ENCODE assay signal across 8 cellular contexts in genomic region chr4:6269651-6270511, GRCh38. TPM values are rescaled to one million over a fixed set of nuclear protein-coding genes. Genes with fewer than 3 reads are reported as not detected.
DNase-seq lines count a peak whose midpoint lies in the region; ATAC-seq, FAIRE-seq and TF ChIP-seq lines count a peak whose summit lies in the region.

Gene WFS1, plus strand, starts transcription at chr4:6269850. Its CDS starts 7,606 bp downstream, at chr4:6277456.

- H3K4me3 ChIP-seq in ascending aorta (peak within 1 kb of the TSS; percentile 82 to 95), right atrium auricular region (peak within 1 kb of the TSS; percentile 80 to 99), prostate gland (peak within 1 kb of the TSS; percentile 78 to 97), upper lobe of right lung (peak within 1 kb of the TSS; percentile 86)

- peak; percentile 98 for FAIRE-seq in GM12892 (lab: Jason Lieb, UNC)

- H3K9me3 ChIP-seq in ascending aorta (no peaks in the 10 kb centered on the region), right atrium auricular region (no peaks in the 10 kb centered on the region), prostate gland (no peaks in the 10 kb centered on the region), upper lobe of right lung (no peaks in the 10 kb centered on the region)

- TF ChIP-seq CTCF in ascending aorta (IDR thresholded peaks at IDR 0.05) (no peak), right atrium auricular region (IDR thresholded peaks at IDR 0.05) (no peak), prostate gland (IDR thresholded peaks at IDR 0.05) (no peak), upper lobe of right lung (IDR thresholded peaks at IDR 0.05) (no peak)

- H3K27ac ChIP-seq in ascending aorta (peak within 1 kb of the TSS; percentile 87), right atrium auricular region (peak within 1 kb of the TSS; percentile 90 to 94), prostate gland (peak within 1 kb of the TSS; percentile 75 to 77), upper lobe of right lung (peak within 1 kb of the TSS; percentile 79)

- under 1% methylated on average over 50 of the region's 99 CpGs for WGBS in prostate gland

- DNase-seq in GM12892 (ENCODE audit: insufficient read length), result peak; percentile 100
- peak; percentile 97 for DNase-seq in NCI-H146 (lab: John Stamatoyannopoulos, UW)
- DNase-seq in T-helper 22 cell (ENCODE audit: low read depth), result peak; percentile 91
- DNase-seq in ascending aorta (ENCODE audit: low spot score in 2 of 2), result peak; percentile 92 to 99
- peak; percentile 99 for DNase-seq in right atrium auricular region (ENCODE audit: low spot score)
- DNase-seq in prostate gland (ENCODE audit: low spot score), result peak; percentile 99
- peak; percentile 99 for DNase-seq in upper lobe of right lung

- H3K36me3 ChIP-seq in ascending aorta, result no peaks in the 10 kb centered on the region
- no peaks in the 10 kb centered on the region for H3K36me3 ChIP-seq in right atrium auricular region
- H3K36me3 ChIP-seq in prostate gland, result no peaks in the 10 kb centered on the region
- no peaks in the 10 kb centered on the region for H3K36me3 ChIP-seq in upper lobe of right lung

- TF ChIP-seq POLR2A in GM12892 (IDR thresholded peaks at IDR 0.05; ENCODE audit: low read depth, low read length), result peak; percentile 37; the same call in 1 of the 2 replicates
- TF ChIP-seq POLR2A in prostate gland (IDR thresholded peaks at IDR 0.05), result peak; percentile 86

- H3K4me1 ChIP-seq in ascending aorta, result peaks cover 25 to 38% of the 10 kb centered on the region in 2 donors
- peaks cover 0 to 41% of the 10 kb centered on the region in 2 donors for H3K4me1 ChIP-seq in right atrium auricular region
- peaks cover 10% of the 10 kb centered on the region for H3K4me1 ChIP-seq in prostate gland (replicated peaks)
- H3K4me1 ChIP-seq in upper lobe of right lung, result peaks cover 36% of the 10 kb centered on the region

- intact Hi-C loops in ascending aorta (cut with DNase I), result loop anchor here (1.0 to 10.0 kb wide), 7 partner anchors 11 to 1275 kb away; partner anchors contain the start of genes MAN2B2 and MRFAP1
- intact Hi-C loops in prostate gland (cut with DNase I), result no loop called here
- intact Hi-C loops in upper lobe of right lung (cut with DNase I), result no loop called here

- H3K27me3 ChIP-seq in ascending aorta (no peaks in the 10 kb centered on the region), right atrium auricular region (no peaks in the 10 kb centered on the region), prostate gland (replicated peaks; ENCODE audit: insufficient read depth) (no peaks in the 10 kb centered on the region), upper lobe of right lung (no peaks in the 10 kb centered on the region)

- ATAC-seq in HG02798 (IDR thresholded peaks at IDR 0.05; ENCODE audit: poor library complexity, unreplicated experiment) (peak; percentile 100), upper lobe of right lung (peak; percentile 96)

RNA-seq across cellular contexts. Expression of gene WFS1, which starts in this region (rescaled TPM):
- 0.70 TPM for polyA plus RNA-seq in GM12892 (2012; ENCODE audit: missing spikeins)
- 166 TPM for total RNA-seq in ascending aorta
- 100 to 1,000 TPM; 111 to 112 TPM for total RNA-seq in right atrium auricular region
- total RNA-seq in prostate gland, result 100 to 1,000 TPM in 1 of 2 donors, 10 to 100 TPM in 1; 53.4 to 169 TPM
- 110 TPM for total RNA-seq in upper lobe of right lung

Comparison
In these comparisons a context has a peak if more than half of its experiments do, and no peak if none do; other contexts are left out.
1. Peak in every context shown above with its lines: DNase-seq, ATAC-seq, H3K4me3 ChIP-seq and H3K27ac ChIP-seq.